ENCODE assay signal across 1 cellular context in the genomic region with DNA sequence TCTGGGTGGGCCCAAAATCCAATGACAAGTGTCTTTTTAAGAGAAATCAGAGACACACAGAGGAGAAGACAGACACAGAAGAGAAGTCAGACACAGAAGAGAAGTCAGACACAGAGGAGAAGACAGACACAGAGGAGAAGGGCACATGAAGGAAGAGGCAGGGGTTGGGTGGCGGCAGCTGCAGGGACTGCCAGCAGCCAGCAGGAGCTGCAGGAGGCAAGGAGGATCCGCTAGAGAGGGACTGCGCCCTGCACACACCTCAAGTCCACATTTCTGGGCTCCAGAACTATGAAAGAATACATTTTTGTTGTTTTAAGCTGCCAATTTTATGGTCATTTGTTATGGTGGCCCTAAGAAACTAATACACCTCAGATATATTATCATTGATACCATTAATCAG.
TF ChIP-seq lines count a peak whose summit lies in the region.

No MANE protein-coding gene starts in this region.

TF ChIP-seq in HCT116, 20 proteins besides CTCF, POLR2A, EP300 and RAD21:
- TF ChIP-seq REST (IDR thresholded peaks at IDR 0.05; ENCODE audit: low read depth) (no peak), SRF (IDR thresholded peaks at IDR 0.05; ENCODE audit: low read depth) (no peak), EZH2phosphoT487 (IDR thresholded peaks at IDR 0.05; ENCODE audit: borderline replicate concordance) (no peak), JUND (IDR thresholded peaks at IDR 0.05) (no peak), ZNF274 (IDR thresholded peaks at IDR 0.05; ENCODE audit: low read depth, low read length) (no peak), FOSL1 (IDR thresholded peaks at IDR 0.05; ENCODE audit: low read depth) (no peak), MAX (IDR thresholded peaks at IDR 0.05) (no peak), CBX3 (IDR thresholded peaks at IDR 0.05; ENCODE audit: low read depth) (no peak), EGR1 (IDR thresholded peaks at IDR 0.05; ENCODE audit: low read depth) (no peak), TCF7L2 (IDR thresholded peaks at IDR 0.05; ENCODE audit: borderline replicate concordance, extremely low read depth, insufficient read depth, insufficient read length) (no peak)
